Comparison of ENCODE assay signal across 7 cellular contexts in the genomic region with DNA sequence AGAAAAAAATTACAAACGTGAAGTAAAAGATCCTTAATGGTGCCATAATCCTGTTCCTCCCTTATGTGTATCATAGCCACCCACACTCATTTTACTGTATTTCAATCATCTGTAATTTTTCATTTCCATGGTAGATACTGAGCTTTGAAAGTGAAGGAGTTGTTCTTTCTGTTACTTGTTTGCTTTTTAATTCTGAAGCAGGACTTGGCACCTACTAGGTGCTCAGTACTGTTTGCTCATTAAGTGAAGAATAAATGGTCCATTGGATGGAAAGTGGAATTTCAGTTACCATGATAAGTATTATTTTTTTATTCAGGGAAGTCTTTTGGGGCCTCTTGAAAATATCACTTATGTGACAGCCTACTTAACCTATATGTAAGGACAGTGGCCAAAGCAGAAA.
"Had no signal": no experiment of that assay in that cellular context is flagged by ENCODE, and none has a peak within 500 bp of the region (broad histone marks: within the 10 kb centered on the region; RNA-seq: fewer than 3 reads in every experiment).

No MANE protein-coding gene starts in this region.

- ATAC-seq: HepG2, K562 had no signal

- H3K4me3 ChIP-seq: K562 had no signal

- H3K27ac ChIP-seq: HL-60, KMS-11 had no signal

- DNase-seq: IMR-90, KBM-7, KG1 had no signal
